ENCODE assay signal across 8 cellular contexts in genomic region chr2:178450574-178451429, GRCh38. TPM values are rescaled to one million over a fixed set of nuclear protein-coding genes. Genes with fewer than 3 reads are reported as not detected.
A peak's percentile ranks its signal among the peaks of the same experiment; 100 is the strongest.
DNase-seq lines count a peak whose midpoint lies in the region; ATAC-seq and TF ChIP-seq lines count a peak whose summit lies in the region.

PJVK (plus strand) TSS chr2:178451378; CDS start chr2:178453410, 2,032 bp downstream.
PRKRA (minus strand) TSS chr2:178451175; CDS start chr2:178451030, 145 bp downstream.

- H3K9me3 Mint-ChIP-seq in activated naive CD8-positive, alpha-beta T cell (ENCODE audit: low read depth): no peaks in the 10 kb centered on the region

- H3K27me3 Mint-ChIP-seq in activated naive CD8-positive, alpha-beta T cell: no peaks in the 10 kb centered on the region

- H3K4me3 ChIP-seq in osteoblast (ENCODE audit: insufficient read depth, low read length) (peak within 1 kb of the TSS; percentile 94), thoracic aorta (peak within 1 kb of the TSS; percentile 93)

- peak; percentile 76 for ATAC-seq in HG02623 (IDR thresholded peaks at IDR 0.05; ENCODE audit: unreplicated experiment)
- ATAC-seq in SK-N-SH treated with all-trans-retinoic acid at 6 μM for 48 hours: peak; percentile 97
- peak; percentile 92 for ATAC-seq in thoracic aorta (ENCODE audit: insufficient number of reproducible peaks, low FRiP score, low read depth)

- H2AFZ ChIP-seq in osteoblast (ENCODE audit: low read length): peak within 1 kb of the TSS; percentile 98

- peak; percentile 97 for DNase-seq in GM10266 (ENCODE audit: extremely low spot score)
- peak; percentile 91 for DNase-seq in NCI-H1092 treated with DMSO at 0.1 percent for 48 hours (lab: John Stamatoyannopoulos, UW)
- DNase-seq in glomerular visceral epithelial cell (ENCODE audit: extremely low spot score): peak; percentile 99
- peak; percentile 98 for DNase-seq in osteoblast (ENCODE audit: insufficient read length, low spot score, missing footprints)
- DNase-seq in thoracic aorta (ENCODE audit: low spot score): peak; percentile 85

- H3K9me3 ChIP-seq in osteoblast (ENCODE audit: low read depth, low read length) (no peaks in the 10 kb centered on the region), thoracic aorta (no peaks in the 10 kb centered on the region)

- H3K4me2 ChIP-seq in osteoblast (ENCODE audit: insufficient read depth, low read length): peak within 1 kb of the TSS; percentile 99

- H3K4me1 ChIP-seq in osteoblast (ENCODE audit: insufficient read depth, low read length): peaks cover 17% of the 10 kb centered on the region
- H3K4me1 ChIP-seq in thoracic aorta (ENCODE audit: control insufficient read depth in 1 of 2, low read depth in 2 of 2): peaks cover 8 to 37% of the 10 kb centered on the region in 2 donors

- H3K4me3 Mint-ChIP-seq in activated naive CD8-positive, alpha-beta T cell: peak within 1 kb of the TSS; percentile 92

- H3K27me3 ChIP-seq in osteoblast (ENCODE audit: insufficient read depth, low read length): no peaks in the 10 kb centered on the region
- no peaks in the 10 kb centered on the region for H3K27me3 ChIP-seq in thoracic aorta (replicated peaks; ENCODE audit: insufficient read depth)

- H3K36me3 ChIP-seq in osteoblast (ENCODE audit: insufficient read depth, low read length): peaks cover 22% of the 10 kb centered on the region
- peaks cover 12% of the 10 kb centered on the region for H3K36me3 ChIP-seq in thoracic aorta

- TF ChIP-seq CTCF in GM10266 (IDR thresholded peaks at IDR 0.05; ENCODE audit: control insufficient read depth, insufficient read depth, low read depth, missing control alignments) (no peak), osteoblast (IDR thresholded peaks at IDR 0.05; ENCODE audit: extremely low read depth, low read depth, low read length) (no peak), thoracic aorta (IDR thresholded peaks at IDR 0.05) (no peak)

- peaks cover 7% of the 10 kb centered on the region for H4K20me1 ChIP-seq in osteoblast (ENCODE audit: insufficient read depth, low read length)

- peaks cover 39% of the 10 kb centered on the region for H3K79me2 ChIP-seq in osteoblast (ENCODE audit: insufficient read depth, low read length)

- H3K4me1 Mint-ChIP-seq in activated naive CD8-positive, alpha-beta T cell (ENCODE audit: low read depth): peaks cover 33% of the 10 kb centered on the region

- peak within 1 kb of the TSS; percentile 95 for H3K27ac Mint-ChIP-seq in activated naive CD8-positive, alpha-beta T cell

- peaks cover 9% of the 10 kb centered on the region for H3K36me3 Mint-ChIP-seq in activated naive CD8-positive, alpha-beta T cell

- H3K27ac ChIP-seq in osteoblast (ENCODE audit: low read depth, low read length) (peak within 1 kb of the TSS; percentile 97), thoracic aorta (peak within 1 kb of the TSS; percentile 99)

TF ChIP-seq in SK-N-SH treated with all-trans-retinoic acid at 6 μM for 48 hours, 23 proteins besides CTCF, POLR2A, EP300 and RAD21:
- peak; percentile 21; the same call in 1 of the 2 replicates for TF ChIP-seq ZNF8 (CRISPR knock-in tag; IDR thresholded peaks at IDR 0.05)
- TF ChIP-seq GLIS3 (CRISPR knock-in tag; IDR thresholded peaks at IDR 0.05): peak; percentile 9; the same call in 1 of the 2 replicates
- TF ChIP-seq ZNF70 (CRISPR knock-in tag; IDR thresholded peaks at IDR 0.05): peak; percentile 31; the same call in 1 of the 2 replicates
- no peak for TF ChIP-seq SNAI2 (CRISPR knock-in tag; IDR thresholded peaks at IDR 0.05)
TF ChIP-seq in SK-N-SH treated with all-trans-retinoic acid at 6 μM for 48 hours: peak in this region for 3.

RNA-seq across cellular contexts. Expression of gene PJVK, which starts in this region (rescaled TPM):
- 2.1 and 2.5 TPM in 2 replicates for total RNA-seq in osteoblast
- 1 to 10 TPM; 1.8 TPM for total RNA-seq in thoracic aorta

RNA-seq across cellular contexts. Expression of gene PRKRA, which starts in this region (rescaled TPM):
- 56.1 and 64.5 TPM in 2 replicates for total RNA-seq in osteoblast
- total RNA-seq in thoracic aorta: 10 to 100 TPM; 61.3 to 71.5 TPM

Comparison
In these comparisons a context has a peak if more than half of its experiments do, and no peak if none do; other contexts are left out.
1. Peak in every context shown above with its lines: DNase-seq, ATAC-seq, H3K4me3 ChIP-seq and H3K27ac ChIP-seq.